In genomic region chr3:129690406-129690805, GRCh38 we compare ENCODE assay signal across 8 cellular contexts.
DNase-seq lines count a peak whose midpoint lies in the region; ATAC-seq and TF ChIP-seq lines count a peak whose summit lies in the region.

No MANE protein-coding gene starts in this region.

- H3K27me3 Mint-ChIP-seq in WTC11 (ENCODE audit: low read depth) (no peaks in the 10 kb centered on the region; the same call in 1 of the 2 replicates), progenitor cell of endocrine pancreas (no peaks in the 10 kb centered on the region)

- H3K27ac Mint-ChIP-seq in WTC11: no peak overlapping the region
- no peak overlapping the region for H3K27ac Mint-ChIP-seq in progenitor cell of endocrine pancreas

- H3K36me3 ChIP-seq in gastroesophageal sphincter: no peaks in the 10 kb centered on the region

- H3K9me3 Mint-ChIP-seq in WTC11: peaks cover 12% of the 10 kb centered on the region
- peaks cover 3% of the 10 kb centered on the region for H3K9me3 Mint-ChIP-seq in progenitor cell of endocrine pancreas (ENCODE audit: low read depth)

- H3K4me1 Mint-ChIP-seq in WTC11 (peaks cover 63% of the 10 kb centered on the region), progenitor cell of endocrine pancreas (ENCODE audit: low read depth) (peaks cover 43% of the 10 kb centered on the region)

- TF ChIP-seq EP300 in gastroesophageal sphincter (IDR thresholded peaks at IDR 0.05): no peak

- peak; percentile 53 for DNase-seq in COR-L47 (lab: John Stamatoyannopoulos, UW)
- DNase-seq in NCI-H226: peak; percentile 36
- no peak for DNase-seq in WTC11 (ENCODE audit: low spot score)
- peak; percentile 98 for DNase-seq in pons (ENCODE audit: low spot score)
- DNase-seq in progenitor cell of endocrine pancreas (ENCODE audit: low spot score, unreplicated experiment): no peak

- H3K9me3 ChIP-seq in gastroesophageal sphincter: no peaks in the 10 kb centered on the region

- ATAC-seq in GM18868 (IDR thresholded peaks at IDR 0.05; ENCODE audit: unreplicated experiment) (peak; percentile 92), HG03354 (IDR thresholded peaks at IDR 0.05; ENCODE audit: poor library complexity, severe bottlenecking, unreplicated experiment) (peak; percentile 84), WTC11 (peak; percentile 83), gastroesophageal sphincter (peak; percentile 65)

- no peaks in the 10 kb centered on the region for H3K27me3 ChIP-seq in gastroesophageal sphincter

- TF ChIP-seq POLR2A in gastroesophageal sphincter (IDR thresholded peaks at IDR 0.05): no peak

- TF ChIP-seq CTCF in WTC11 (IDR thresholded peaks at IDR 0.05) (no peak), gastroesophageal sphincter (IDR thresholded peaks at IDR 0.05) (no peak), progenitor cell of endocrine pancreas (IDR thresholded peaks at IDR 0.05; ENCODE audit: unreplicated experiment) (no peak)

- POLR2A ChIA-PET in WTC11 (lab: Charles Lee): interaction anchor here (0.5 kb wide), 1 partner anchor 17 kb away, joined by 3 read pairs; no protein-coding TSS in a partner anchor

- H3K4me1 ChIP-seq in gastroesophageal sphincter: peaks cover 0 to 53% (median 16%) of the 10 kb centered on the region in 3 donors

- H3K36me3 Mint-ChIP-seq in WTC11: peaks cover 10% of the 10 kb centered on the region
- H3K36me3 Mint-ChIP-seq in progenitor cell of endocrine pancreas (ENCODE audit: insufficient read depth): peaks cover 2% of the 10 kb centered on the region

- H3K27ac ChIP-seq in gastroesophageal sphincter: peak overlapping the region in 2 of 4 donors; percentile 4 to 25

- H3K4me3 ChIP-seq in gastroesophageal sphincter: no peak overlapping the region

- CTCF ChIA-PET in WTC11 (lab: Charles Lee): interaction anchor here (0.7 to 1.6 kb wide), 4 partner anchors 12 to 252 kb away, joined by 3 to 4 read pairs (median 3); no protein-coding TSS in a partner anchor

- H3K4me3 Mint-ChIP-seq in WTC11: no peak overlapping the region; the same call in 1 of the 2 replicates
- H3K4me3 Mint-ChIP-seq in progenitor cell of endocrine pancreas (ENCODE audit: low read depth): no peak overlapping the region

TF ChIP-seq in WTC11, 78 proteins besides CTCF, POLR2A, EP300 and RAD21 (continues in another document):
- TF ChIP-seq ETV6 (CRISPR knock-in tag; IDR thresholded peaks at IDR 0.05): no peak
- TF ChIP-seq ARID4B (CRISPR knock-in tag; IDR thresholded peaks at IDR 0.05; ENCODE audit: borderline replicate concordance): no peak
- TF ChIP-seq E2F5 (CRISPR knock-in tag; IDR thresholded peaks at IDR 0.05): no peak
- TF ChIP-seq E2F4 (CRISPR knock-in tag; IDR thresholded peaks at IDR 0.05; ENCODE audit: borderline replicate concordance, low read depth): no peak
- no peak for TF ChIP-seq TP53 (CRISPR knock-in tag; IDR thresholded peaks at IDR 0.05)
- TF ChIP-seq FOXK1 (CRISPR knock-in tag; IDR thresholded peaks at IDR 0.05): no peak
- TF ChIP-seq NR1H2 (CRISPR knock-in tag; IDR thresholded peaks at IDR 0.05): no peak
- no peak for TF ChIP-seq HMGA2 (CRISPR knock-in tag; IDR thresholded peaks at IDR 0.05)
- TF ChIP-seq MYBL2 (CRISPR knock-in tag; IDR thresholded peaks at IDR 0.05): no peak
- TF ChIP-seq RELA (CRISPR knock-in tag; IDR thresholded peaks at IDR 0.05; ENCODE audit: borderline replicate concordance): no peak
- TF ChIP-seq USF1 (CRISPR knock-in tag; IDR thresholded peaks at IDR 0.05): peak; percentile 95
- TF ChIP-seq ESRRA (CRISPR knock-in tag; IDR thresholded peaks at IDR 0.05; ENCODE audit: borderline replicate concordance): no peak
- TF ChIP-seq TCF7 (CRISPR knock-in tag; IDR thresholded peaks at IDR 0.05; ENCODE audit: low read depth): no peak
- no peak for TF ChIP-seq ZBTB43 (CRISPR knock-in tag; IDR thresholded peaks at IDR 0.05)
- peak; percentile 96 for TF ChIP-seq USF2 (CRISPR knock-in tag; IDR thresholded peaks at IDR 0.05)
- TF ChIP-seq ZNF423 (CRISPR knock-in tag; IDR thresholded peaks at IDR 0.05): no peak
- TF ChIP-seq IRF1 (CRISPR knock-in tag; IDR thresholded peaks at IDR 0.05): no peak
- TF ChIP-seq GABPB1 (CRISPR knock-in tag; IDR thresholded peaks at IDR 0.05): no peak
- no peak for TF ChIP-seq MAX (CRISPR knock-in tag; IDR thresholded peaks at IDR 0.05)

Comparison
In these comparisons a context has a peak if more than half of its experiments do, and no peak if none do; other contexts are left out.
1. DNase-seq: peak in COR-L47 (single experiment), NCI-H226 (single experiment) and pons (single experiment); none in WTC11 (single experiment) and progenitor cell of endocrine pancreas (single experiment).
2. Peak in every context shown above with its lines, with median percentiles within 50 percentile points of each other: ATAC-seq.